1 cellular context compared by ENCODE assay signal in the genomic region with DNA sequence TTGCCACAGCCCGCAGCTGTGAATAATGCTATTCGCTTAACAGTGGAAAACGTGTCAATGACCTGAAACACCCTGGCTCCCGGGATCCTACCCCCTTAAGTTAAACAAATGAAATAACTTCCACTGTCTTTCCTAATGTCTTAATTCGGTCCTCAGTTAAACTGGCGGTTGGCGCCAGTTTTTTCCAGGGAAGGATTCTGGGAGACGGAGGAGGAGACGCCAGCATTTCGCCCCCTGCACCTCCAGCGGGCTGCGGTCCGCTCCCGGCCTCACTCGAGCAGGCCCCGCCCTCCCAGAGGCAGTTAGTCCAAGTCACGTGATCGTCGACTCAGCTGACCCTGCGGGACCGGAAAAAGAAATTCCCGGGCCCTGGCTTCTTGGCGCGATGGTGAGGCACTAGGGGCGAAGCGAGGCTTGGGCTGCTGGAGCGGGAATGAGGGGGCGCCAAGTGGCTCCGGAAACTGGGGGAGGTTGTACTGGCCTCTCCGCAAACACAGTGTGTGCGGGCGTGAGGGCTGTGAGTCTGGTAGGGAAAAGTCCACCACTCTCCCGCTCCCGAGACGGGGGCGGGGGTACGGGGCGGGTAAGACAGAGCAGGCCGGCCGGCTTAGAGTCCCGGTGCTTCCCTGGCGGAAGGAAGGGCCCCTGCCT.
TF ChIP-seq lines count a peak whose summit lies in the region.

A gene (plus strand): TSS at position 359 of the 651 bp plus-strand sequence. CDS start 27 bp downstream, at position 386.

TF ChIP-seq in HepG2, 621 proteins besides CTCF, POLR2A, EP300 and RAD21 (continued from another document and continues in another):
- TF ChIP-seq, protein P1, sequence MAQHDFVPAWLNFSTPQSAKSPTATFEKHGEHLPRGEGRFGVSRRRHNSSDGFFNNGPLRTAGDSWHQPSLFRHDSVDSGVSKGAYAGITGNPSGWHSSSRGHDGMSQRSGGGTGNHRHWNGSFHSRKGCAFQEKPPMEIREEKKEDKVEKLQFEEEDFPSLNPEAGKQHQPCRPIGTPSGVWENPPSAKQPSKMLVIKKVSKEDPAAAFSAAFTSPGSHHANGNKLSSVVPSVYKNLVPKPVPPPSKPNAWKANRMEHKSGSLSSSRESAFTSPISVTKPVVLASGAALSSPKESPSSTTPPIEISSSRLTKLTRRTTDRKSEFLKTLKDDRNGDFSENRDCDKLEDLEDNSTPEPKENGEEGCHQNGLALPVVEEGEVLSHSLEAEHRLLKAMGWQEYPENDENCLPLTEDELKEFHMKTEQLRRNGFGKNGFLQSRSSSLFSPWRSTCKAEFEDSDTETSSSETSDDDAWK (CRISPR knock-in tag; IDR thresholded peaks at IDR 0.05), result no peak
- TF ChIP-seq ZNF674 (CRISPR knock-in tag; IDR thresholded peaks at IDR 0.05; ENCODE audit: low read depth), result no peak
- TF ChIP-seq DR1 (CRISPR knock-in tag; IDR thresholded peaks at IDR 0.05), result 0 out of 2 replicates have a peak, but pooled peaks have one; percentile 42
- TF ChIP-seq NFIB (CRISPR knock-in tag; IDR thresholded peaks at IDR 0.05; ENCODE audit: borderline replicate concordance), result no peak
- TF ChIP-seq ZNF782 (CRISPR knock-in tag; IDR thresholded peaks at IDR 0.05; ENCODE audit: borderline replicate concordance), result no peak
- no peak for TF ChIP-seq SP1 (IDR thresholded peaks at IDR 0.05)
- peak; percentile 69 for TF ChIP-seq SP1 (CRISPR knock-in tag; IDR thresholded peaks at IDR 0.05)
- no peak for TF ChIP-seq SMYD3 (CRISPR knock-in tag; IDR thresholded peaks at IDR 0.05)
- TF ChIP-seq, protein P2, sequence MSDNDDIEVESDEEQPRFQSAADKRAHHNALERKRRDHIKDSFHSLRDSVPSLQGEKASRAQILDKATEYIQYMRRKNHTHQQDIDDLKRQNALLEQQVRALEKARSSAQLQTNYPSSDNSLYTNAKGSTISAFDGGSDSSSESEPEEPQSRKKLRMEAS (IDR thresholded peaks at IDR 0.05), result peak; percentile 87
- TF ChIP-seq ZNF724P (CRISPR knock-in tag; IDR thresholded peaks at IDR 0.05; ENCODE audit: borderline replicate concordance), result peak; percentile 36; the same call in 1 of the 2 replicates
- TF ChIP-seq DNMT3B (CRISPR knock-in tag; conservative IDR thresholded peaks at IDR 0.05), result no peak
- TF ChIP-seq, protein P3, sequence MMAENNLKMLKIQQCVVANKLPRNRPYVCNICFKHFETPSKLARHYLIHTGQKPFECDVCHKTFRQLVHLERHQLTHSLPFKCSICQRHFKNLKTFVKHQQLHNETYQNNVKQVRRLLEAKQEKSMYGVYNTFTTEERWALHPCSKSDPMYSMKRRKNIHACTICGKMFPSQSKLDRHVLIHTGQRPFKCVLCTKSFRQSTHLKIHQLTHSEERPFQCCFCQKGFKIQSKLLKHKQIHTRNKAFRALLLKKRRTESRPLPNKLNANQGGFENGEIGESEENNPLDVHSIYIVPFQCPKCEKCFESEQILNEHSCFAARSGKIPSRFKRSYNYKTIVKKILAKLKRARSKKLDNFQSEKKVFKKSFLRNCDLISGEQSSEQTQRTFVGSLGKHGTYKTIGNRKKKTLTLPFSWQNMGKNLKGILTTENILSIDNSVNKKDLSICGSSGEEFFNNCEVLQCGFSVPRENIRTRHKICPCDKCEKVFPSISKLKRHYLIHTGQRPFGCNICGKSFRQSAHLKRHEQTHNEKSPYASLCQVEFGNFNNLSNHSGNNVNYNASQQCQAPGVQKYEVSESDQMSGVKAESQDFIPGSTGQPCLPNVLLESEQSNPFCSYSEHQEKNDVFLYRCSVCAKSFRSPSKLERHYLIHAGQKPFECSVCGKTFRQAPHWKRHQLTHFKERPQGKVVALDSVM (CRISPR knock-in tag; IDR thresholded peaks at IDR 0.05), result no peak
- peak; percentile 87; the same call in 1 of the 2 replicates for TF ChIP-seq CBFB (CRISPR knock-in tag; IDR thresholded peaks at IDR 0.05)
- TF ChIP-seq TCF7 (IDR thresholded peaks at IDR 0.05; ENCODE audit: low read depth), result no peak
- no peak for TF ChIP-seq ZNF720 (CRISPR knock-in tag; IDR thresholded peaks at IDR 0.05)
- no peak for TF ChIP-seq SRSF4 (IDR thresholded peaks at IDR 0.05; ENCODE audit: low read depth, low read length, poor library complexity, severe bottlenecking)
- TF ChIP-seq ZNF788 (CRISPR knock-in tag; IDR thresholded peaks at IDR 0.05; ENCODE audit: borderline replicate concordance), result peak; percentile 76; the same call in 1 of the 2 replicates
- TF ChIP-seq, protein P4, sequence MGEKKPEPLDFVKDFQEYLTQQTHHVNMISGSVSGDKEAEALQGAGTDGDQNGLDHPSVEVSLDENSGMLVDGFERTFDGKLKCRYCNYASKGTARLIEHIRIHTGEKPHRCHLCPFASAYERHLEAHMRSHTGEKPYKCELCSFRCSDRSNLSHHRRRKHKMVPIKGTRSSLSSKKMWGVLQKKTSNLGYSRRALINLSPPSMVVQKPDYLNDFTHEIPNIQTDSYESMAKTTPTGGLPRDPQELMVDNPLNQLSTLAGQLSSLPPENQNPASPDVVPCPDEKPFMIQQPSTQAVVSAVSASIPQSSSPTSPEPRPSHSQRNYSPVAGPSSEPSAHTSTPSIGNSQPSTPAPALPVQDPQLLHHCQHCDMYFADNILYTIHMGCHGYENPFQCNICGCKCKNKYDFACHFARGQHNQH (CRISPR knock-in tag; IDR thresholded peaks at IDR 0.05), result peak; percentile 92
- TF ChIP-seq KLF15 (CRISPR knock-in tag; IDR thresholded peaks at IDR 0.05; ENCODE audit: borderline replicate concordance), result no peak; the same call in 1 of the 2 replicates
- TF ChIP-seq, protein P5, sequence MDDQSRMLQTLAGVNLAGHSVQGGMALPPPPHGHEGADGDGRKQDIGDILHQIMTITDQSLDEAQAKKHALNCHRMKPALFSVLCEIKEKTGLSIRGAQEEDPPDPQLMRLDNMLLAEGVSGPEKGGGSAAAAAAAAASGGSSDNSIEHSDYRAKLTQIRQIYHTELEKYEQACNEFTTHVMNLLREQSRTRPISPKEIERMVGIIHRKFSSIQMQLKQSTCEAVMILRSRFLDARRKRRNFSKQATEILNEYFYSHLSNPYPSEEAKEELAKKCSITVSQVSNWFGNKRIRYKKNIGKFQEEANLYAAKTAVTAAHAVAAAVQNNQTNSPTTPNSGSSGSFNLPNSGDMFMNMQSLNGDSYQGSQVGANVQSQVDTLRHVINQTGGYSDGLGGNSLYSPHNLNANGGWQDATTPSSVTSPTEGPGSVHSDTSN (CRISPR knock-in tag; IDR thresholded peaks at IDR 0.05; ENCODE audit: borderline replicate concordance), result no peak
- peak; percentile 61; the same call in 1 of the 2 replicates for TF ChIP-seq CCDC6 (CRISPR knock-in tag; IDR thresholded peaks at IDR 0.05)
- no peak for TF ChIP-seq ZKSCAN1 (IDR thresholded peaks at IDR 0.05; ENCODE audit: low read length)
- TF ChIP-seq, protein P6, sequence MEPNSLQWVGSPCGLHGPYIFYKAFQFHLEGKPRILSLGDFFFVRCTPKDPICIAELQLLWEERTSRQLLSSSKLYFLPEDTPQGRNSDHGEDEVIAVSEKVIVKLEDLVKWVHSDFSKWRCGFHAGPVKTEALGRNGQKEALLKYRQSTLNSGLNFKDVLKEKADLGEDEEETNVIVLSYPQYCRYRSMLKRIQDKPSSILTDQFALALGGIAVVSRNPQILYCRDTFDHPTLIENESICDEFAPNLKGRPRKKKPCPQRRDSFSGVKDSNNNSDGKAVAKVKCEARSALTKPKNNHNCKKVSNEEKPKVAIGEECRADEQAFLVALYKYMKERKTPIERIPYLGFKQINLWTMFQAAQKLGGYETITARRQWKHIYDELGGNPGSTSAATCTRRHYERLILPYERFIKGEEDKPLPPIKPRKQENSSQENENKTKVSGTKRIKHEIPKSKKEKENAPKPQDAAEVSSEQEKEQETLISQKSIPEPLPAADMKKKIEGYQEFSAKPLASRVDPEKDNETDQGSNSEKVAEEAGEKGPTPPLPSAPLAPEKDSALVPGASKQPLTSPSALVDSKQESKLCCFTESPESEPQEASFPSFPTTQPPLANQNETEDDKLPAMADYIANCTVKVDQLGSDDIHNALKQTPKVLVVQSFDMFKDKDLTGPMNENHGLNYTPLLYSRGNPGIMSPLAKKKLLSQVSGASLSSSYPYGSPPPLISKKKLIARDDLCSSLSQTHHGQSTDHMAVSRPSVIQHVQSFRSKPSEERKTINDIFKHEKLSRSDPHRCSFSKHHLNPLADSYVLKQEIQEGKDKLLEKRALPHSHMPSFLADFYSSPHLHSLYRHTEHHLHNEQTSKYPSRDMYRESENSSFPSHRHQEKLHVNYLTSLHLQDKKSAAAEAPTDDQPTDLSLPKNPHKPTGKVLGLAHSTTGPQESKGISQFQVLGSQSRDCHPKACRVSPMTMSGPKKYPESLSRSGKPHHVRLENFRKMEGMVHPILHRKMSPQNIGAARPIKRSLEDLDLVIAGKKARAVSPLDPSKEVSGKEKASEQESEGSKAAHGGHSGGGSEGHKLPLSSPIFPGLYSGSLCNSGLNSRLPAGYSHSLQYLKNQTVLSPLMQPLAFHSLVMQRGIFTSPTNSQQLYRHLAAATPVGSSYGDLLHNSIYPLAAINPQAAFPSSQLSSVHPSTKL (CRISPR knock-in tag; IDR thresholded peaks at IDR 0.05), result peak; percentile 71; the same call in 1 of the 2 replicates
- TF ChIP-seq NR1H2 (CRISPR knock-in tag; IDR thresholded peaks at IDR 0.05; ENCODE audit: borderline replicate concordance, low read depth), result no peak
- TF ChIP-seq, protein P7, sequence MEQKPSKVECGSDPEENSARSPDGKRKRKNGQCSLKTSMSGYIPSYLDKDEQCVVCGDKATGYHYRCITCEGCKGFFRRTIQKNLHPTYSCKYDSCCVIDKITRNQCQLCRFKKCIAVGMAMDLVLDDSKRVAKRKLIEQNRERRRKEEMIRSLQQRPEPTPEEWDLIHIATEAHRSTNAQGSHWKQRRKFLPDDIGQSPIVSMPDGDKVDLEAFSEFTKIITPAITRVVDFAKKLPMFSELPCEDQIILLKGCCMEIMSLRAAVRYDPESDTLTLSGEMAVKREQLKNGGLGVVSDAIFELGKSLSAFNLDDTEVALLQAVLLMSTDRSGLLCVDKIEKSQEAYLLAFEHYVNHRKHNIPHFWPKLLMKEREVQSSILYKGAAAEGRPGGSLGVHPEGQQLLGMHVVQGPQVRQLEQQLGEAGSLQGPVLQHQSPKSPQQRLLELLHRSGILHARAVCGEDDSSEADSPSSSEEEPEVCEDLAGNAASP (CRISPR knock-in tag; IDR thresholded peaks at IDR 0.05; ENCODE audit: borderline replicate concordance), result peak; percentile 62; the same call in 1 of the 2 replicates
- no peak; the same call in 1 of the 2 replicates for TF ChIP-seq BRCA1 (CRISPR knock-in tag; IDR thresholded peaks at IDR 0.05)
- no peak for TF ChIP-seq ONECUT2 (CRISPR knock-in tag; IDR thresholded peaks at IDR 0.05)
- TF ChIP-seq ZNF530 (CRISPR knock-in tag; IDR thresholded peaks at IDR 0.05; ENCODE audit: low read depth), result no peak
- TF ChIP-seq, protein P8, sequence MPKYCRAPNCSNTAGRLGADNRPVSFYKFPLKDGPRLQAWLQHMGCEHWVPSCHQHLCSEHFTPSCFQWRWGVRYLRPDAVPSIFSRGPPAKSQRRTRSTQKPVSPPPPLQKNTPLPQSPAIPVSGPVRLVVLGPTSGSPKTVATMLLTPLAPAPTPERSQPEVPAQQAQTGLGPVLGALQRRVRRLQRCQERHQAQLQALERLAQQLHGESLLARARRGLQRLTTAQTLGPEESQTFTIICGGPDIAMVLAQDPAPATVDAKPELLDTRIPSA (CRISPR knock-in tag; IDR thresholded peaks at IDR 0.05; ENCODE audit: borderline replicate concordance), result no peak; the same call in 1 of the 2 replicates
- peak; percentile 77 for TF ChIP-seq TAF1 (CRISPR knock-in tag; IDR thresholded peaks at IDR 0.05)
- TF ChIP-seq YEATS4 (CRISPR knock-in tag; IDR thresholded peaks at IDR 0.05; ENCODE audit: borderline replicate concordance), result peak; percentile 85
- TF ChIP-seq HMGA1 (CRISPR knock-in tag; conservative IDR thresholded peaks at IDR 0.05), result no peak
- TF ChIP-seq ZMYM4 (CRISPR knock-in tag; IDR thresholded peaks at IDR 0.05), result peak; percentile 65; the same call in 1 of the 2 replicates
- TF ChIP-seq ZNF484 (CRISPR knock-in tag; IDR thresholded peaks at IDR 0.05; ENCODE audit: borderline replicate concordance, low read depth), result no peak
- no peak for TF ChIP-seq ZNF816 (CRISPR knock-in tag; IDR thresholded peaks at IDR 0.05; ENCODE audit: borderline replicate concordance)
- TF ChIP-seq, protein P9, sequence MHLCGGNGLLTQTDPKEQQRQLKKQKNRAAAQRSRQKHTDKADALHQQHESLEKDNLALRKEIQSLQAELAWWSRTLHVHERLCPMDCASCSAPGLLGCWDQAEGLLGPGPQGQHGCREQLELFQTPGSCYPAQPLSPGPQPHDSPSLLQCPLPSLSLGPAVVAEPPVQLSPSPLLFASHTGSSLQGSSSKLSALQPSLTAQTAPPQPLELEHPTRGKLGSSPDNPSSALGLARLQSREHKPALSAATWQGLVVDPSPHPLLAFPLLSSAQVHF (CRISPR knock-in tag; IDR thresholded peaks at IDR 0.05), result 0 out of 2 replicates have a peak, but pooled peaks have one; percentile 27
- no peak for TF ChIP-seq SCMH1 (CRISPR knock-in tag; IDR thresholded peaks at IDR 0.05; ENCODE audit: borderline replicate concordance)
- TF ChIP-seq, protein P10, sequence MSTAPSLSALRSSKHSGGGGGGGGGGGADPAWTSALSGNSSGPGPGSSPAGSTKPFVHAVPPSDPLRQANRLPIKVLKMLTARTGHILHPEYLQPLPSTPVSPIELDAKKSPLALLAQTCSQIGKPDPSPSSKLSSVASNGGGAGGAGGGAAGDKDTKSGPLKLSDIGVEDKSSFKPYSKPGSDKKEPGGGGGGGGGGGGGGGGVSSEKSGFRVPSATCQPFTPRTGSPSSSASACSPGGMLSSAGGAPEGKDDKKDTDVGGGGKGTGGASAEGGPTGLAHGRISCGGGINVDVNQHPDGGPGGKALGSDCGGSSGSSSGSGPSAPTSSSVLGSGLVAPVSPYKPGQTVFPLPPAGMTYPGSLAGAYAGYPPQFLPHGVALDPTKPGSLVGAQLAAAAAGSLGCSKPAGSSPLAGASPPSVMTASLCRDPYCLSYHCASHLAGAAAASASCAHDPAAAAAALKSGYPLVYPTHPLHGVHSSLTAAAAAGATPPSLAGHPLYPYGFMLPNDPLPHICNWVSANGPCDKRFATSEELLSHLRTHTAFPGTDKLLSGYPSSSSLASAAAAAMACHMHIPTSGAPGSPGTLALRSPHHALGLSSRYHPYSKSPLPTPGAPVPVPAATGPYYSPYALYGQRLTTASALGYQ (CRISPR knock-in tag; IDR thresholded peaks at IDR 0.05), result peak; percentile 66; the same call in 1 of the 2 replicates
- TF ChIP-seq MATR3 (CRISPR knock-in tag; IDR thresholded peaks at IDR 0.05), result no peak
- TF ChIP-seq GATA4 (IDR thresholded peaks at IDR 0.05; ENCODE audit: borderline replicate concordance, low read depth), result no peak
- TF ChIP-seq, protein P11, sequence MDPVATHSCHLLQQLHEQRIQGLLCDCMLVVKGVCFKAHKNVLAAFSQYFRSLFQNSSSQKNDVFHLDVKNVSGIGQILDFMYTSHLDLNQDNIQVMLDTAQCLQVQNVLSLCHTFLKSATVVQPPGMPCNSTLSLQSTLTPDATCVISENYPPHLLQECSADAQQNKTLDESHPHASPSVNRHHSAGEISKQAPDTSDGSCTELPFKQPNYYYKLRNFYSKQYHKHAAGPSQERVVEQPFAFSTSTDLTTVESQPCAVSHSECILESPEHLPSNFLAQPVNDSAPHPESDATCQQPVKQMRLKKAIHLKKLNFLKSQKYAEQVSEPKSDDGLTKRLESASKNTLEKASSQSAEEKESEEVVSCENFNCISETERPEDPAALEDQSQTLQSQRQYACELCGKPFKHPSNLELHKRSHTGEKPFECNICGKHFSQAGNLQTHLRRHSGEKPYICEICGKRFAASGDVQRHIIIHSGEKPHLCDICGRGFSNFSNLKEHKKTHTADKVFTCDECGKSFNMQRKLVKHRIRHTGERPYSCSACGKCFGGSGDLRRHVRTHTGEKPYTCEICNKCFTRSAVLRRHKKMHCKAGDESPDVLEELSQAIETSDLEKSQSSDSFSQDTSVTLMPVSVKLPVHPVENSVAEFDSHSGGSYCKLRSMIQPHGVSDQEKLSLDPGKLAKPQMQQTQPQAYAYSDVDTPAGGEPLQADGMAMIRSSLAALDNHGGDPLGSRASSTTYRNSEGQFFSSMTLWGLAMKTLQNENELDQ (CRISPR knock-in tag; IDR thresholded peaks at IDR 0.05; ENCODE audit: borderline replicate concordance), result 0 out of 2 replicates have a peak, but pooled peaks have one; percentile 19
- TF ChIP-seq IRF2 (CRISPR knock-in tag; IDR thresholded peaks at IDR 0.05), result peak; percentile 94
- no peak for TF ChIP-seq NCOA1 (CRISPR knock-in tag; IDR thresholded peaks at IDR 0.05)
